In genomic region chr2:101733257-101733993, GRCh38 we compare ENCODE assay signal across 1 cellular context.
TF ChIP-seq lines count a peak whose summit lies in the region.

No MANE protein-coding gene starts in this region.

TF ChIP-seq in HepG2, 621 proteins besides CTCF, POLR2A, EP300 and RAD21 (continued from another document and continues in another):
- TF ChIP-seq U2AF1 (optimal IDR thresholded peaks at IDR 0.05; ENCODE audit: low read depth, low read length) (no peak), TFAP4 (IDR thresholded peaks at IDR 0.05; ENCODE audit: borderline replicate concordance, low read depth) (peak; percentile 81; the same call in 1 of the 2 replicates), SNAPC4 (CRISPR knock-in tag; IDR thresholded peaks at IDR 0.05) (no peak; the same call in 1 of the 2 replicates), IKZF1 (IDR thresholded peaks at IDR 0.05) (no peak), MYNN (CRISPR knock-in tag; IDR thresholded peaks at IDR 0.05; ENCODE audit: low read depth) (peak; percentile 49; the same call in 1 of the 2 replicates), HMG20A (CRISPR knock-in tag; IDR thresholded peaks at IDR 0.05; ENCODE audit: borderline replicate concordance) (peak; percentile 83), ZMAT3 (CRISPR knock-in tag; conservative IDR thresholded peaks at IDR 0.05) (no peak), SP140L (CRISPR knock-in tag; IDR thresholded peaks at IDR 0.05; ENCODE audit: borderline replicate concordance) (no peak), ZNF382 (CRISPR knock-in tag; IDR thresholded peaks at IDR 0.05; ENCODE audit: borderline replicate concordance) (no peak), ZNF776 (CRISPR knock-in tag; IDR thresholded peaks at IDR 0.05) (0 out of 2 replicates have a peak, but pooled peaks have one; percentile 20), ZNF275 (CRISPR knock-in tag; IDR thresholded peaks at IDR 0.05; ENCODE audit: borderline replicate concordance) (no peak), ZNF577 (CRISPR knock-in tag; IDR thresholded peaks at IDR 0.05; ENCODE audit: borderline replicate concordance, low read depth) (no peak), KDM5A (IDR thresholded peaks at IDR 0.05; ENCODE audit: borderline replicate concordance, low read length) (no peak; the same call in 1 of the 2 replicates), ZNF614 (CRISPR knock-in tag; IDR thresholded peaks at IDR 0.05; ENCODE audit: borderline replicate concordance) (0 out of 2 replicates have a peak, but pooled peaks have one; percentile 11), FUBP1 (CRISPR knock-in tag; IDR thresholded peaks at IDR 0.05; ENCODE audit: borderline replicate concordance) (no peak), CBX1 (IDR thresholded peaks at IDR 0.05; ENCODE audit: low read depth) (peak; percentile 65), ZNF562 (CRISPR knock-in tag; IDR thresholded peaks at IDR 0.05; ENCODE audit: borderline replicate concordance) (no peak), ZNF33B (CRISPR knock-in tag; IDR thresholded peaks at IDR 0.05) (no peak), MLX (CRISPR knock-in tag; IDR thresholded peaks at IDR 0.05) (peak; percentile 85; the same call in 1 of the 2 replicates), PCBP2 (optimal IDR thresholded peaks at IDR 0.05; ENCODE audit: low read depth, low read length, poor library complexity, severe bottlenecking) (no peak), ZNF362 (CRISPR knock-in tag; IDR thresholded peaks at IDR 0.05; ENCODE audit: borderline replicate concordance) (no peak), SP4 (CRISPR knock-in tag; IDR thresholded peaks at IDR 0.05) (peak; percentile 41; the same call in 1 of the 2 replicates), UBTF (CRISPR knock-in tag; IDR thresholded peaks at IDR 0.05) (peak; percentile 76), ZNF674 (CRISPR knock-in tag; IDR thresholded peaks at IDR 0.05; ENCODE audit: low read depth) (no peak), ZNF234 (CRISPR knock-in tag; conservative IDR thresholded peaks at IDR 0.05) (no peak), CREM (IDR thresholded peaks at IDR 0.05) (peak; percentile 67), CREM (CRISPR knock-in tag; IDR thresholded peaks at IDR 0.05) (no peak), ZSCAN25 (CRISPR knock-in tag; IDR thresholded peaks at IDR 0.05) (no peak), ARHGAP35 (CRISPR knock-in tag; IDR thresholded peaks at IDR 0.05; ENCODE audit: borderline replicate concordance) (peak; percentile 47; the same call in 1 of the 2 replicates), SUZ12 (IDR thresholded peaks at IDR 0.05; ENCODE audit: low read depth, low read length) (no peak), NR2C2 (CRISPR knock-in tag; IDR thresholded peaks at IDR 0.05; ENCODE audit: borderline replicate concordance) (peak; percentile 75; the same call in 1 of the 2 replicates), HDAC6 (IDR thresholded peaks at IDR 0.05; ENCODE audit: low read depth, low read length) (no peak), ZNF678 (CRISPR knock-in tag; IDR thresholded peaks at IDR 0.05) (no peak)
- TF ChIP-seq, protein P1, sequence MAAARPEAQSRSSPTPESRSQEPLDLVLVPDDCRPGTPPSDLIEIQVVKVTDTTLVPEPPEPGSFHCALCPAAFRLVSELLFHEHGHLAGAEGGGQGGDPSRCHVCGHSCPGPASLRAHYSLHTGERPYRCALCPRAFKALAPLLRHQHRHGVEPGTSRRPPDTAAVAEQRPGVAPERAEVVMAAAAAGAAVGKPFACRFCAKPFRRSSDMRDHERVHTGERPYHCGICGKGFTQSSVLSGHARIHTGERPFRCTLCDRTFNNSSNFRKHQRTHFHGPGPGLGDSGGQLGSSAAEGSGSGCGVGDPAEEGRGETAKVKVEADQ (CRISPR knock-in tag; IDR thresholded peaks at IDR 0.05; ENCODE audit: borderline replicate concordance) = no peak
- TF ChIP-seq, protein P2, sequence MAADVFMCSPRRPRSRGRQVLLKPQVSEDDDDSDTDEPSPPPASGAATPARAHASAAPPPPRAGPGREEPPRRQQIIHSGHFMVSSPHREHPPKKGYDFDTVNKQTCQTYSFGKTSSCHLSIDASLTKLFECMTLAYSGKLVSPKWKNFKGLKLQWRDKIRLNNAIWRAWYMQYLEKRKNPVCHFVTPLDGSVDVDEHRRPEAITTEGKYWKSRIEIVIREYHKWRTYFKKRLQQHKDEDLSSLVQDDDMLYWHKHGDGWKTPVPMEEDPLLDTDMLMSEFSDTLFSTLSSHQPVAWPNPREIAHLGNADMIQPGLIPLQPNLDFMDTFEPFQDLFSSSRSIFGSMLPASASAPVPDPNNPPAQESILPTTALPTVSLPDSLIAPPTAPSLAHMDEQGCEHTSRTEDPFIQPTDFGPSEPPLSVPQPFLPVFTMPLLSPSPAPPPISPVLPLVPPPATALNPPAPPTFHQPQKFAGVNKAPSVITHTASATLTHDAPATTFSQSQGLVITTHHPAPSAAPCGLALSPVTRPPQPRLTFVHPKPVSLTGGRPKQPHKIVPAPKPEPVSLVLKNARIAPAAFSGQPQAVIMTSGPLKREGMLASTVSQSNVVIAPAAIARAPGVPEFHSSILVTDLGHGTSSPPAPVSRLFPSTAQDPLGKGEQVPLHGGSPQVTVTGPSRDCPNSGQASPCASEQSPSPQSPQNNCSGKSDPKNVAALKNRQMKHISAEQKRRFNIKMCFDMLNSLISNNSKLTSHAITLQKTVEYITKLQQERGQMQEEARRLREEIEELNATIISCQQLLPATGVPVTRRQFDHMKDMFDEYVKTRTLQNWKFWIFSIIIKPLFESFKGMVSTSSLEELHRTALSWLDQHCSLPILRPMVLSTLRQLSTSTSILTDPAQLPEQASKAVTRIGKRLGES (CRISPR knock-in tag; IDR thresholded peaks at IDR 0.05; ENCODE audit: borderline replicate concordance) = no peak
- TF ChIP-seq, protein P3, sequence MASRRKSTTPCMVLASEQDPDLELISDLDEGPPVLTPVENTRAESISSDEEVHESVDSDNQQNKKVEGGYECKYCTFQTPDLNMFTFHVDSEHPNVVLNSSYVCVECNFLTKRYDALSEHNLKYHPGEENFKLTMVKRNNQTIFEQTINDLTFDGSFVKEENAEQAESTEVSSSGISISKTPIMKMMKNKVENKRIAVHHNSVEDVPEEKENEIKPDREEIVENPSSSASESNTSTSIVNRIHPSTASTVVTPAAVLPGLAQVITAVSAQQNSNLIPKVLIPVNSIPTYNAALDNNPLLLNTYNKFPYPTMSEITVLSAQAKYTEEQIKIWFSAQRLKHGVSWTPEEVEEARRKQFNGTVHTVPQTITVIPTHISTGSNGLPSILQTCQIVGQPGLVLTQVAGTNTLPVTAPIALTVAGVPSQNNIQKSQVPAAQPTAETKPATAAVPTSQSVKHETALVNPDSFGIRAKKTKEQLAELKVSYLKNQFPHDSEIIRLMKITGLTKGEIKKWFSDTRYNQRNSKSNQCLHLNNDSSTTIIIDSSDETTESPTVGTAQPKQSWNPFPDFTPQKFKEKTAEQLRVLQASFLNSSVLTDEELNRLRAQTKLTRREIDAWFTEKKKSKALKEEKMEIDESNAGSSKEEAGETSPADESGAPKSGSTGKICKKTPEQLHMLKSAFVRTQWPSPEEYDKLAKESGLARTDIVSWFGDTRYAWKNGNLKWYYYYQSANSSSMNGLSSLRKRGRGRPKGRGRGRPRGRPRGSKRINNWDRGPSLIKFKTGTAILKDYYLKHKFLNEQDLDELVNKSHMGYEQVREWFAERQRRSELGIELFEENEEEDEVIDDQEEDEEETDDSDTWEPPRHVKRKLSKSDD (CRISPR knock-in tag; IDR thresholded peaks at IDR 0.05; ENCODE audit: low read depth) = peak; percentile 75; the same call in 1 of the 2 replicates
